ENCODE assay signal across 13 cellular contexts in the genomic region with DNA sequence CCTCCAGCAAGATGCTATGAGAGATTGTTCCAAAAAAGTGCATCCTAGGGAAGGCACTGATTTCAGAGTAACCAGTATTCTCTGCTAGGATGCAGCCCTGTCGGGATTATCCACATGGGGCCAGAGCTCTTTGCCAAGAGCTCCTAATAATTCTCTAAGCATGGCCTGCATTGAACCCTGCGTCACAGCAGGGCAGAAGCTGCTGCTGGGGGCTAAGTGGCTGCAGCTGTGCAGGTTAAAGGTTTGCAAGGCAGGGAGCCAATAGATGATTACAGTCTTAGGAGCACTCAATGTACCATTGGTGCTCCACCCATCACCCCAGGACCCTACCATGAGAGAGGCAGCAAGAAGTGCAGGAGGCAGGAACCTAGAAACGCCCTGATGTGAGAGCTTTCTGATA.
"Had no signal": no experiment of that assay in that cellular context is flagged by ENCODE, and none has a peak within 500 bp of the region (broad histone marks: within the 10 kb centered on the region; RNA-seq: fewer than 3 reads in every experiment).

No MANE protein-coding gene starts in this region.

- H3K4me1 ChIP-seq: tibial artery, uterus had no signal

- H3K27ac ChIP-seq: tibial artery, uterus had no signal

- H3K4me3 ChIP-seq: smooth muscle cell, tibial artery, uterus had no signal

- ATAC-seq: activated CD8-positive, alpha-beta T cell treated with anti-CD3 and anti-CD28 coated beads, Interleukin-2, amount 10 ng/mL, durations not matched to agents 7 days and 5 days; left colon; stimulated activated memory B cell treated with anti-CD40 and anti-IgM and Interleukin-4, amounts not matched to agents 10 μg/mL and 1 μg/mL and 100 μg/mL, for 72 hours; T-helper 17 cell; WTC11 had no signal

- H3K36me3 ChIP-seq: tibial artery, uterus had no signal

- DNase-seq: activated CD4-positive, alpha-beta T cell treated with anti-CD3 and anti-CD28 coated beads for 48 hours; activated CD8-positive, alpha-beta memory T cell treated with anti-CD3 and anti-CD28 coated beads, Interleukin-2, amount 50 U/mL, for 48 hours; activated CD8-positive, alpha-beta T cell treated with anti-CD3 and anti-CD28 coated beads, Interleukin-2, amount 10 ng/mL, durations not matched to agents 7 days and 5 days; activated naive CD4-positive, alpha-beta T cell; dermis blood vessel endothelial cell; immature natural killer cell; left colon; T-helper 17 cell; tibial artery; uterus had no signal

- H3K27me3 ChIP-seq: uterus had no signal

- H3K9me3 ChIP-seq: tibial artery, uterus had no signal
